Comparison of ENCODE assay signal across 17 cellular contexts in the genomic region with DNA sequence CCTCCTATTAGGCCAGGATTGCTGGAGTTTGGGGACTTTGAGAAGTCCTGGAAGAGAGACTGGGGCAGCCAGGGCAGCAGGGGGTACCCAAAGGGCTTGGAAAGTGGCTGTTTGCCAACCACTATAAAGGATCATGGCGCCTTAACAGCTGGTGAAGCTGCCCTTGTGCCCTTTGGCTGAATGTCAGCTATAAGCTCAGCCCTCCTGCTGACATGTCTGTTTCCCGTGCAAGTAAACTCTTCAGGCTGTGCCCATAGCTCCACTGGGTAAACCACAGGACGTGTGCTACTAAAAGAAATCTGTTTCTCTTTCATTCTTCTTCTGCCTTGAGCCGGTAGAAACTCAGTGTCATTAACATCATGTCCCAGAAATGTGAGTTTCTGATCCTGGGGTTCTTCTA.
DNase-seq lines count a peak whose midpoint lies in the region; ATAC-seq and TF ChIP-seq lines count a peak whose summit lies in the region.
"Had no signal": no experiment of that assay in that cellular context is flagged by ENCODE, and none has a peak within 500 bp of the region (broad histone marks: within the 10 kb centered on the region; RNA-seq: fewer than 3 reads in every experiment).

No MANE protein-coding gene starts in this region.

- WGBS in sigmoid colon, 2 donors, result 38 to 43% methylated on average over 4 of the region's 4 CpGs

- no peak for TF ChIP-seq CTCF in brain (conservative IDR thresholded peaks at IDR 0.05)
- no peak for TF ChIP-seq CTCF in sigmoid colon (IDR thresholded peaks at IDR 0.05)

- peaks cover 0 to 65% (median 59%) of the 10 kb centered on the region in 4 donors for H3K4me1 ChIP-seq in sigmoid colon

- peaks cover 0 to 4% (median 0%) of the 10 kb centered on the region in 4 donors for H3K36me3 ChIP-seq in sigmoid colon

- intact Hi-C loops in sigmoid colon (cut with DNase I), result no loop called here

- peaks cover 0 to 6% (median 0%) of the 10 kb centered on the region in 5 experiments for H3K9me3 Mint-ChIP-seq in brain
- H3K9me3 Mint-ChIP-seq: activated T-cell treated with anti-CD3 and anti-CD28 coated beads, Interleukin-2, amount 50 U/mL, for 4 hours; CD4-positive, alpha-beta T cell had no signal

- no peak for TF ChIP-seq EP300 in sigmoid colon (IDR thresholded peaks at IDR 0.05)

- ATAC-seq in GM18858 (IDR thresholded peaks at IDR 0.05; ENCODE audit: unreplicated experiment) (no peak), HG02884 (IDR thresholded peaks at IDR 0.05; ENCODE audit: unreplicated experiment) (no peak)
- ATAC-seq: activated T-cell treated with anti-CD3 and anti-CD28 coated beads, Interleukin-2, amount 50 U/mL, for 4 hours; right cardiac atrium had no signal

- H3K27me3 Mint-ChIP-seq in brain, result no peaks in the 10 kb centered on the region

- peak overlapping the region in 3 of 4 donors; percentile 80 to 87 (median 82) for H3K27ac ChIP-seq in sigmoid colon
- H3K27ac ChIP-seq: PC-9 had no signal

- DNase-seq in EH (ENCODE audit: low read depth) (peak; percentile 47), M059J (ENCODE audit: low read depth) (peak; percentile 51), sigmoid colon (no peak), cortex of kidney (lab: John Stamatoyannopoulos, UW) (no peak), NCI-H2227 treated with DMSO at 0.1 percent for 48 hours (lab: John Stamatoyannopoulos, UW) (no peak)
- DNase-seq: activated T-cell treated with anti-CD3 and anti-CD28 coated beads, Interleukin-2, amount 50 U/mL, for 4 hours; amygdala; CD4-positive, alpha-beta T cell; effector memory CD4-positive, alpha-beta T cell; immature natural killer cell; NCI-H2107; PC-9; right cardiac atrium had no signal

- no peaks in the 10 kb centered on the region for H3K27me3 ChIP-seq in sigmoid colon

- no peaks in the 10 kb centered on the region for H3K9me3 ChIP-seq in sigmoid colon

- no peak overlapping the region for H3K4me3 ChIP-seq in sigmoid colon
- H3K4me3 ChIP-seq: PC-9 had no signal

- H3K27ac Mint-ChIP-seq in brain, result peak overlapping the region in 3 of 5 experiments; percentile 66 to 83 (median 81)
- H3K27ac Mint-ChIP-seq: CD4-positive, alpha-beta T cell; IgD-negative memory B cell; immature natural killer cell had no signal

- peaks cover 45% of the 10 kb centered on the region for H3K36me3 Mint-ChIP-seq in brain
- H3K36me3 Mint-ChIP-seq: IgD-negative memory B cell, immature natural killer cell had no signal

- no peak for TF ChIP-seq POLR2A in sigmoid colon (IDR thresholded peaks at IDR 0.05)

- no peak overlapping the region for H3K4me3 Mint-ChIP-seq in brain
- H3K4me3 Mint-ChIP-seq: activated T-cell treated with anti-CD3 and anti-CD28 coated beads, Interleukin-2, amount 50 U/mL, for 4 hours; CD4-positive, alpha-beta T cell; IgD-negative memory B cell; immature natural killer cell had no signal

- peaks cover 56% of the 10 kb centered on the region for H3K4me1 Mint-ChIP-seq in brain

Comparison
In these comparisons a context has a peak if more than half of its experiments do, and no peak if none do; other contexts are left out.
1. DNase-seq: peak in EH (single experiment) and M059J (single experiment); none in sigmoid colon (single experiment), cortex of kidney (single experiment) and NCI-H2227 treated with DMSO at 0.1 percent for 48 hours (single experiment).